In the genomic region with DNA sequence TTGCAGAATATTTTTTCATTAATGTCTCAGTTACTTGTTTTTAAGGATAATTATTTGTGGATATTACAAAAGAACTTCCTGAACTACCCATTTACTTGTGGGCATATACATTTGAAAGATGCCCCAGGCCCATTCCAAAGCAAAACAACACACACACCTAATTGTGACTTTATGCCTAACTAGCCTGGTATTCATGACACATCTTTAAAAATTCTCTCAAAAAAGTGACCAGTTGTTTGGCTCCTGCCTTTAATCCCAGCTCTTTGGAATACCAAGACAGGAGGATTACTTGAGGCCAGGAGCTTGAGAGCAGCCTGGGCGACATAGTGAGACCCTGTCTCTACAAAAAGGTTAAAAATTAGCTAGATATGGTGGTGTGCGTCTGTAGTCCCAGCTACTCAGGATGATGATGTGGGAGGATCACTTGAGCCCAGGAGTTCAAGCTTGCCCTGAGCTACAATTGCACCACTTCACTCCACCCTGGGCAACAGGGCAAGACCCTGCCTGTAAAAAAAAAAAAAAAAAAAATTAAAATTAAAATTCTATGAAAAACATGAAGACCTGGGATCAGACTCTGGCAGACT, we compare ENCODE assay signal across 1 cellular context.
TF ChIP-seq lines count a peak whose summit lies in the region.

No MANE protein-coding gene starts in this region.

TF ChIP-seq in GM23338, 12 proteins besides CTCF, POLR2A, EP300 and RAD21 (continued from another document):
- TF ChIP-seq, protein P1, sequence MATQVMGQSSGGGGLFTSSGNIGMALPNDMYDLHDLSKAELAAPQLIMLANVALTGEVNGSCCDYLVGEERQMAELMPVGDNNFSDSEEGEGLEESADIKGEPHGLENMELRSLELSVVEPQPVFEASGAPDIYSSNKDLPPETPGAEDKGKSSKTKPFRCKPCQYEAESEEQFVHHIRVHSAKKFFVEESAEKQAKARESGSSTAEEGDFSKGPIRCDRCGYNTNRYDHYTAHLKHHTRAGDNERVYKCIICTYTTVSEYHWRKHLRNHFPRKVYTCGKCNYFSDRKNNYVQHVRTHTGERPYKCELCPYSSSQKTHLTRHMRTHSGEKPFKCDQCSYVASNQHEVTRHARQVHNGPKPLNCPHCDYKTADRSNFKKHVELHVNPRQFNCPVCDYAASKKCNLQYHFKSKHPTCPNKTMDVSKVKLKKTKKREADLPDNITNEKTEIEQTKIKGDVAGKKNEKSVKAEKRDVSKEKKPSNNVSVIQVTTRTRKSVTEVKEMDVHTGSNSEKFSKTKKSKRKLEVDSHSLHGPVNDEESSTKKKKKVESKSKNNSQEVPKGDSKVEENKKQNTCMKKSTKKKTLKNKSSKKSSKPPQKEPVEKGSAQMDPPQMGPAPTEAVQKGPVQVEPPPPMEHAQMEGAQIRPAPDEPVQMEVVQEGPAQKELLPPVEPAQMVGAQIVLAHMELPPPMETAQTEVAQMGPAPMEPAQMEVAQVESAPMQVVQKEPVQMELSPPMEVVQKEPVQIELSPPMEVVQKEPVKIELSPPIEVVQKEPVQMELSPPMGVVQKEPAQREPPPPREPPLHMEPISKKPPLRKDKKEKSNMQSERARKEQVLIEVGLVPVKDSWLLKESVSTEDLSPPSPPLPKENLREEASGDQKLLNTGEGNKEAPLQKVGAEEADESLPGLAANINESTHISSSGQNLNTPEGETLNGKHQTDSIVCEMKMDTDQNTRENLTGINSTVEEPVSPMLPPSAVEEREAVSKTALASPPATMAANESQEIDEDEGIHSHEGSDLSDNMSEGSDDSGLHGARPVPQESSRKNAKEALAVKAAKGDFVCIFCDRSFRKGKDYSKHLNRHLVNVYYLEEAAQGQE (IDR thresholded peaks at IDR 0.05; ENCODE audit: unreplicated experiment), result no peak
- TF ChIP-seq CREB1 (CRISPR knock-in tag; IDR thresholded peaks at IDR 0.05; ENCODE audit: low read depth) (no peak), EZH2phosphoT487 (IDR thresholded peaks at IDR 0.05; ENCODE audit: unreplicated experiment) (no peak), ZNF462 (CRISPR knock-in tag; IDR thresholded peaks at IDR 0.05) (no peak), ZNF331 (CRISPR knock-in tag; IDR thresholded peaks at IDR 0.05; ENCODE audit: low read depth) (no peak), STAT1 (IDR thresholded peaks at IDR 0.05; ENCODE audit: unreplicated experiment) (no peak), EZH2 (IDR thresholded peaks at IDR 0.05; ENCODE audit: low read depth, unreplicated experiment) (no peak), ZNF114 (CRISPR knock-in tag; IDR thresholded peaks at IDR 0.05) (no peak), JUNB (IDR thresholded peaks at IDR 0.05; ENCODE audit: unreplicated experiment) (no peak), POLR2AphosphoS5 (IDR thresholded peaks at IDR 0.05; ENCODE audit: low read depth) (no peak)
